Comparison of ENCODE assay signal across 26 cellular contexts in the genomic region with DNA sequence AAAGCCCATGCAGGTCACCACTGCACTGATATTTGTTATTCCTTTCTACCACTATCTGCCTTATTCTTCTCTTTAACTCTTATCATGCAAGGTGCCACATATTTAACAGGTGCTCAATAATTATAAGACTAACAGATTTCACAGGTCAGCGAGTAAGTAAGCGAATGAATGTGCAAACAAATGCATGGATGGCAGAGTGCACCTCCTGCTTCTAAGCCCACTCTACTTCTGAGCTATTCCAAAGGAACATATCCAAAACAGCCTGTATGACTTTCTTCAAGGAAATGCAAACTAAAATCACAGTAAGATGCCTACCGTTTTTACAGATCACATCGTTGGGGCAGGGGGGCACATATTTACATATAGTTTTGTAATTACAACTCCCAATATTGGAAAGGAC.
"Had no signal": no experiment of that assay in that cellular context is flagged by ENCODE, and none has a peak within 500 bp of the region (broad histone marks: within the 10 kb centered on the region; RNA-seq: fewer than 3 reads in every experiment).

No MANE protein-coding gene starts in this region.

- H3K27me3 ChIP-seq: adrenal gland, body of pancreas, gastrocnemius medialis, left lung, uterus had no signal

- H3K27ac ChIP-seq: body of pancreas, gastrocnemius medialis, left lung, lower lobe of right lung, skin epidermis, thoracic aorta, uterus had no signal

- H3K27me3 Mint-ChIP-seq: activated B cell treated with CpG ODN at 0.5 μM for 24 hours; activated CD4-positive, alpha-beta T cell treated with anti-CD3 and anti-CD28 coated beads for 36 hours; activated T-helper 17 cell treated with anti-CD3 and anti-CD28 coated beads, Interleukin-2, amount 50 U/mL, for 72 hours; natural killer cell treated with Interleukin-12 subunit alpha and Interleukin-12 subunit beta and Interleukin-15 and Interleukin-18, amount 100 ng/mL, for 72 hours; type B pancreatic cell had no signal

- H3K36me3 ChIP-seq: uterus had no signal

- ATAC-seq: activated CD4-positive, alpha-beta T cell treated with anti-CD3 and anti-CD28 coated beads for 36 hours; activated naive CD4-positive, alpha-beta T cell treated with anti-CD3 and anti-CD28 coated beads, Interleukin-2, amount 50 U/mL, for 72 hours; activated T-helper 17 cell treated with anti-CD3 and anti-CD28 coated beads, Interleukin-2, amount 50 U/mL, for 72 hours; body of pancreas; gastrocnemius medialis; left lung; lower lobe of right lung; natural killer cell treated with Interleukin-12 subunit alpha and Interleukin-12 subunit beta and Interleukin-15 and Interleukin-18, amount 100 ng/mL, for 72 hours; sciatic nerve; stimulated activated naive CD8-positive, alpha-beta T cell treated with anti-CD3 and anti-CD28 coated beads, Interleukin-15, Interleukin-2, amounts not matched to agents 100 U/mL and 50 U/mL, for 24 hours had no signal

- H3K4me3 ChIP-seq: adrenal gland, body of pancreas, gastrocnemius medialis, left lung, lower lobe of right lung, skin epidermis, thoracic aorta, uterus had no signal

- DNase-seq: activated B cell treated with CpG ODN at 0.5 μM for 24 hours; activated CD4-positive, alpha-beta T cell treated with anti-CD3 and anti-CD28 coated beads for 36 hours; activated CD4-positive, alpha-beta T cell treated with anti-CD3 and anti-CD28 coated beads, Interleukin-2, amount 50 U/mL, for 4 hours; activated CD8-positive, alpha-beta memory T cell treated with anti-CD3 and anti-CD28 coated beads for 24 hours; activated gamma-delta T cell treated with Interleukin-2 at 50 U/mL for 16 hours; body of pancreas; dermis blood vessel endothelial cell; effector CD4-positive, alpha-beta T cell; gastrocnemius medialis; glutamatergic neuron; left lung; lower lobe of right lung; mesendoderm; stimulated activated CD4-positive, alpha-beta T cell treated with anti-CD3 and anti-CD28 coated beads, Interleukin-12 subunit alpha, Interleukin-12 subunit beta, amount 100 ng/mL, for 4 hours; stimulated activated CD4-positive, alpha-beta T cell treated with anti-CD3 and anti-CD28 coated beads, Interleukin-4, amount 100 ng/mL, for 1 hour; stimulated activated naive CD8-positive, alpha-beta T cell treated with anti-CD3 and anti-CD28 coated beads, Interleukin-15, Interleukin-2, amounts not matched to agents 100 U/mL and 50 U/mL, for 24 hours; T-helper 2 cell; uterus had no signal

- H3K27ac Mint-ChIP-seq: activated B cell treated with CpG ODN at 0.5 μM for 24 hours; activated CD4-positive, alpha-beta T cell treated with anti-CD3 and anti-CD28 coated beads for 36 hours; activated T-helper 17 cell treated with anti-CD3 and anti-CD28 coated beads, Interleukin-2, amount 50 U/mL, for 72 hours; natural killer cell treated with Interleukin-12 subunit alpha and Interleukin-12 subunit beta and Interleukin-15 and Interleukin-18, amount 100 ng/mL, for 72 hours; type B pancreatic cell had no signal

- H3K9me3 ChIP-seq: adrenal gland, body of pancreas, gastrocnemius medialis, left lung, lower lobe of right lung, thoracic aorta, uterus had no signal

- H3K4me3 Mint-ChIP-seq: activated B cell treated with CpG ODN at 0.5 μM for 24 hours; activated CD4-positive, alpha-beta T cell treated with anti-CD3 and anti-CD28 coated beads for 36 hours; activated T-helper 17 cell treated with anti-CD3 and anti-CD28 coated beads, Interleukin-2, amount 50 U/mL, for 72 hours; natural killer cell treated with Interleukin-12 subunit alpha and Interleukin-12 subunit beta and Interleukin-15 and Interleukin-18, amount 100 ng/mL, for 72 hours; type B pancreatic cell had no signal

- H3K9me3 Mint-ChIP-seq: activated B cell treated with CpG ODN at 0.5 μM for 24 hours; activated naive CD4-positive, alpha-beta T cell treated with anti-CD3 and anti-CD28 coated beads, Interleukin-2, amount 50 U/mL, for 72 hours; activated T-helper 17 cell treated with anti-CD3 and anti-CD28 coated beads, Interleukin-2, amount 50 U/mL, for 72 hours; natural killer cell treated with Interleukin-12 subunit alpha and Interleukin-12 subunit beta and Interleukin-15 and Interleukin-18, amount 100 ng/mL, for 72 hours; type B pancreatic cell had no signal

- H3K4me1 ChIP-seq: body of pancreas, gastrocnemius medialis, left lung, lower lobe of right lung, uterus had no signal

- H3K4me1 Mint-ChIP-seq: activated B cell treated with CpG ODN at 0.5 μM for 24 hours; activated CD4-positive, alpha-beta T cell treated with anti-CD3 and anti-CD28 coated beads for 36 hours had no signal
